Comparison of ENCODE assay signal across 18 cellular contexts in the genomic region with DNA sequence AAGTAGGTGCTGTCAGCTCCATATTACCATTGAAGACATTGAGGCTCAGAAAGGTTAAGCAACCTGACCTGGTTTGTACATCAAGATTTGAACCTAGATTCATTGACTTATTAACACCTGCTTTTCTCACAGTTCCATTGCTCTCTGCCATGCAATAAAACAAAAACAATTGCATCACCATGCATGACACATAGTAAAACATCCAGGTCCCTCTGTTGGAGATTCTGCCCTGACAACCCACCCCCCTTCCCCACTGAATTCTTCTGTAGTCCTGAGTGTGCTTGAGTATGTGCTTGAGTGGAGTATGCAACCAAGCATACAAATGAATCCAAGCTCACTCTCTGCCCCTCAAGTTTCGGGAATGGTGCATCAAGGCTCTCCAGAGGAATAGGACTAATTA. TPM values are rescaled to one million over a fixed set of nuclear protein-coding genes. Genes with fewer than 3 reads are reported as not detected.
DNase-seq lines count a peak whose midpoint lies in the region; ATAC-seq and TF ChIP-seq lines count a peak whose summit lies in the region.
"Had no signal": no experiment of that assay in that cellular context is flagged by ENCODE, and none has a peak within 500 bp of the region (broad histone marks: within the 10 kb centered on the region; RNA-seq: fewer than 3 reads in every experiment).

No MANE protein-coding gene starts in this region.

- no peaks in the 10 kb centered on the region for H3K9me2 ChIP-seq in hepatocyte (replicated peaks; ENCODE audit: insufficient read depth)

- no peak overlapping the region for H2AFZ ChIP-seq in hepatocyte
- H2AFZ ChIP-seq: GM23338 had no signal

- H4K20me1 ChIP-seq in hepatocyte (ENCODE audit: insufficient read depth, poor library complexity, severe bottlenecking), result no peaks in the 10 kb centered on the region

- no peaks in the 10 kb centered on the region for H3K27me3 ChIP-seq in lower lobe of right lung (ENCODE audit: low read depth)
- H3K27me3 ChIP-seq in CD8-positive, alpha-beta memory T cell (ENCODE audit: insufficient read depth, low read length, poor library complexity, severe bottlenecking), result no peaks in the 10 kb centered on the region
- no peaks in the 10 kb centered on the region for H3K27me3 ChIP-seq in hepatocyte

- H3K27ac ChIP-seq in lower lobe of right lung, result no peak overlapping the region
- H3K27ac ChIP-seq in CD8-positive, alpha-beta memory T cell (ENCODE audit: low read depth, low read length), result no peak overlapping the region
- no peak overlapping the region for H3K27ac ChIP-seq in hepatocyte

- H3K9me3 ChIP-seq in lower lobe of right lung, result no peaks in the 10 kb centered on the region
- no peaks in the 10 kb centered on the region for H3K9me3 ChIP-seq in CD8-positive, alpha-beta memory T cell (ENCODE audit: low read length)
- no peaks in the 10 kb centered on the region for H3K9me3 ChIP-seq in hepatocyte (ENCODE audit: low read depth)

- WGBS in hepatocyte (ENCODE audit: low lambda C conversion rate, missing lambda C conversion rate), result 92% methylated on average over 1 of the region's 1 CpG

- peak; percentile 43 to 55 for ATAC-seq in lower lobe of right lung
- ATAC-seq in stimulated activated effector memory CD8-positive, alpha-beta T cell treated with anti-CD3 and anti-CD28 coated beads, Interleukin-12 subunit alpha, Interleukin-12 subunit beta, amount 100 ng/mL, for 72 hours, result no peak
- no peak for ATAC-seq in GM21723 (IDR thresholded peaks at IDR 0.05; ENCODE audit: unreplicated experiment)
- ATAC-seq: GM23338, HepG2 had no signal

- peaks cover 38% of the 10 kb centered on the region for H3K4me1 Mint-ChIP-seq in stimulated activated effector memory CD8-positive, alpha-beta T cell treated with anti-CD3 and anti-CD28 coated beads, Interleukin-12 subunit alpha, Interleukin-12 subunit beta, amount 100 ng/mL, for 72 hours
- H3K4me1 Mint-ChIP-seq in CD8-positive, alpha-beta memory T cell, result peaks cover 19 to 33% (median 23%) of the 10 kb centered on the region in 3 donors

- no peaks in the 10 kb centered on the region for H3K9me3 Mint-ChIP-seq in stimulated activated effector memory CD8-positive, alpha-beta T cell treated with anti-CD3 and anti-CD28 coated beads, Interleukin-12 subunit alpha, Interleukin-12 subunit beta, amount 100 ng/mL, for 72 hours
- H3K9me3 Mint-ChIP-seq in CD8-positive, alpha-beta memory T cell, result peaks cover 0 to 2% (median 0%) of the 10 kb centered on the region in 5 donors
- H3K9me3 Mint-ChIP-seq: GM23338 had no signal

- CTCF ChIA-PET in CD8-positive, alpha-beta memory T cell (lab: Charles Lee), result interaction anchor here (0.7 kb wide), 1 partner anchor 49 kb away, joined by 4 read pairs; no protein-coding TSS in a partner anchor

- H3K79me2 ChIP-seq in hepatocyte, result no peaks in the 10 kb centered on the region

- POLR2A ChIA-PET in CD8-positive, alpha-beta memory T cell (lab: Charles Lee), result no interaction called here

- peak; percentile 57 for DNase-seq in Caki2 (ENCODE audit: low read depth)
- DNase-seq in LHCN-M2 (ENCODE audit: low read depth), result peak; percentile 34
- DNase-seq in epithelial cell of esophagus (ENCODE audit: low read depth), result peak; percentile 57
- DNase-seq in lower lobe of right lung, result no peak
- no peak for DNase-seq in stimulated activated effector memory CD8-positive, alpha-beta T cell treated with anti-CD3 and anti-CD28 coated beads, Interleukin-12 subunit alpha, Interleukin-12 subunit beta, amount 100 ng/mL, for 72 hours (ENCODE audit: low spot score in 2 of 2)
- no peak for DNase-seq in CD8-positive, alpha-beta memory T cell
- DNase-seq in hepatocyte (ENCODE audit: low spot score), result no peak
- DNase-seq: AML-193, COR-L47, DMS153, NCI-H1436, NCI-H2029 treated with DMSO at 0.1 percent for 48 hours, NCI-H510A treated with DMSO at 0.1 percent for 48 hours, NCI-H82 had no signal

- no peaks in the 10 kb centered on the region for H3K36me3 ChIP-seq in lower lobe of right lung
- no peaks in the 10 kb centered on the region for H3K36me3 ChIP-seq in CD8-positive, alpha-beta memory T cell (ENCODE audit: insufficient read depth, low read length)
- no peaks in the 10 kb centered on the region for H3K36me3 ChIP-seq in hepatocyte (replicated peaks; ENCODE audit: insufficient read depth, low read depth)

- intact Hi-C loops in lower lobe of right lung (cut with DNase I), result no loop called here

- no peak for TF ChIP-seq CTCF in epithelial cell of esophagus (IDR thresholded peaks at IDR 0.05; ENCODE audit: insufficient read depth, low read depth, low read length, missing control alignments)
- no peak for TF ChIP-seq CTCF in lower lobe of right lung (IDR thresholded peaks at IDR 0.05)
- no peak for TF ChIP-seq CTCF in hepatocyte (IDR thresholded peaks at IDR 0.05; ENCODE audit: poor library complexity)

- no peak overlapping the region for H3K27ac Mint-ChIP-seq in stimulated activated effector memory CD8-positive, alpha-beta T cell treated with anti-CD3 and anti-CD28 coated beads, Interleukin-12 subunit alpha, Interleukin-12 subunit beta, amount 100 ng/mL, for 72 hours
- no peak overlapping the region for H3K27ac Mint-ChIP-seq in CD8-positive, alpha-beta memory T cell
- H3K27ac Mint-ChIP-seq: CD14-positive monocyte, GM23338 had no signal

- in situ Hi-C loops in Caki2 (cut with HindIII; ENCODE audit: low pct_unique_long_range_greater_than_20kb, low sequenced_read_pairs), result no loop called here

- H3K4me3 ChIP-seq in epithelial cell of esophagus (ENCODE audit: low read length) (no peak overlapping the region), lower lobe of right lung (no peak overlapping the region), hepatocyte (no peak overlapping the region)
- H3K4me3 ChIP-seq in CD8-positive, alpha-beta memory T cell (ENCODE audit: low read length), result no peak overlapping the region
- H3K4me3 ChIP-seq: GM23338 had no signal

- H3K4me2 ChIP-seq in hepatocyte, result no peak overlapping the region
- H3K4me2 ChIP-seq: GM23338 had no signal

- peaks cover 0 to 15% of the 10 kb centered on the region in 2 donors for H3K27me3 Mint-ChIP-seq in CD8-positive, alpha-beta memory T cell

- no peak overlapping the region for H3K4me3 Mint-ChIP-seq in stimulated activated effector memory CD8-positive, alpha-beta T cell treated with anti-CD3 and anti-CD28 coated beads, Interleukin-12 subunit alpha, Interleukin-12 subunit beta, amount 100 ng/mL, for 72 hours
- no peak overlapping the region for H3K4me3 Mint-ChIP-seq in CD8-positive, alpha-beta memory T cell
- H3K4me3 Mint-ChIP-seq: CD14-positive monocyte, GM23338 had no signal

- H3K4me1 ChIP-seq in lower lobe of right lung, result peaks cover 15% of the 10 kb centered on the region
- H3K4me1 ChIP-seq in CD8-positive, alpha-beta memory T cell (ENCODE audit: insufficient read depth, low read length), result peaks cover 8% of the 10 kb centered on the region
- no peaks in the 10 kb centered on the region for H3K4me1 ChIP-seq in hepatocyte (ENCODE audit: insufficient read depth)

- peaks cover 2% of the 10 kb centered on the region for H3K36me3 Mint-ChIP-seq in stimulated activated effector memory CD8-positive, alpha-beta T cell treated with anti-CD3 and anti-CD28 coated beads, Interleukin-12 subunit alpha, Interleukin-12 subunit beta, amount 100 ng/mL, for 72 hours
- H3K36me3 Mint-ChIP-seq in CD8-positive, alpha-beta memory T cell, result no peaks in the 10 kb centered on the region
- H3K36me3 Mint-ChIP-seq: CD14-positive monocyte had no signal

RNA-seq across cellular contexts. Expression of a gene that starts 6.0 kb away (rescaled TPM):
- total RNA-seq in Caki2 (2014; rRNA removed; shearing (Covaris generic); ENCODE audit: low replicate concordance), result 75.3 and 78.3 TPM in 2 replicates
- total RNA-seq in LHCN-M2 (2014; rRNA removed), result 45.5 and 52.0 TPM in 2 replicates
- 14.2 TPM for polyA plus RNA-seq in LHCN-M2 (2012)
- 71.1 TPM for total RNA-seq in lower lobe of right lung
- total RNA-seq in CD8-positive, alpha-beta memory T cell, result 10 to 100 TPM; 49.2 to 51.9 TPM
- polyA plus RNA-seq in CD8-positive, alpha-beta memory T cell, result 26.8 TPM
- total RNA-seq in hepatocyte, result 51.8 and 53.1 TPM in 2 replicates
- 31.1 and 37.2 TPM in 2 replicates for polyA plus RNA-seq in hepatocyte

RNA-seq across cellular contexts. Expression of a gene that starts 50.6 kb away (rescaled TPM):
- 9.0 and 16.0 TPM in 2 replicates for total RNA-seq in Caki2 (2014; rRNA removed; shearing (Covaris generic); ENCODE audit: low replicate concordance)
- 13.7 and 17.4 TPM in 2 replicates for total RNA-seq in LHCN-M2 (2014; rRNA removed)
- 9.8 TPM for polyA plus RNA-seq in LHCN-M2 (2012)
- 16.9 TPM for total RNA-seq in lower lobe of right lung
- 10 to 100 TPM; 34.2 to 34.3 TPM for total RNA-seq in CD8-positive, alpha-beta memory T cell
- polyA plus RNA-seq in CD8-positive, alpha-beta memory T cell, result 9.8 TPM
- 9.7 and 13.1 TPM in 2 replicates for total RNA-seq in hepatocyte
- polyA plus RNA-seq in hepatocyte, result 9.0 and 14.0 TPM in 2 replicates

Comparison
In these comparisons a context has a peak if more than half of its experiments do, and no peak if none do; other contexts are left out.
1. DNase-seq: peak in Caki2 (single experiment), LHCN-M2 (single experiment) and epithelial cell of esophagus (single experiment); none in lower lobe of right lung (single experiment), stimulated activated effector memory CD8-positive, alpha-beta T cell treated with anti-CD3 and anti-CD28 coated beads, Interleukin-12 subunit alpha, Interleukin-12 subunit beta, amount 100 ng/mL, for 72 hours (0 of 2), CD8-positive, alpha-beta memory T cell (0 of 5) and hepatocyte (single experiment).
2. ATAC-seq: peak in lower lobe of right lung (2 of 2); none in stimulated activated effector memory CD8-positive, alpha-beta T cell treated with anti-CD3 and anti-CD28 coated beads, Interleukin-12 subunit alpha, Interleukin-12 subunit beta, amount 100 ng/mL, for 72 hours (single experiment) and GM21723 (single experiment).